ENCODE assay signal across 14 cellular contexts in genomic region chr4:5524451-5524850, GRCh38.
"Had no signal": no experiment of that assay in that cellular context is flagged by ENCODE, and none has a peak within 500 bp of the region (broad histone marks: within the 10 kb centered on the region; RNA-seq: fewer than 3 reads in every experiment).

No MANE protein-coding gene starts in this region.

- ATAC-seq: foreskin keratinocyte; stimulated activated effector memory CD8-positive, alpha-beta T cell treated with anti-CD3 and anti-CD28 coated beads, Interleukin-12 subunit alpha, Interleukin-12 subunit beta, amount 100 ng/mL, for 72 hours had no signal

- H3K9me3 Mint-ChIP-seq: activated T-cell treated with anti-CD3 and anti-CD28 coated beads, Interleukin-2, amount 50 U/mL, for 24 hours had no signal

- H3K27ac Mint-ChIP-seq: activated naive CD8-positive, alpha-beta T cell; activated T-cell treated with anti-CD3 and anti-CD28 coated beads, Interleukin-2, amount 50 U/mL, for 24 hours; endodermal cell; naive B cell; stimulated activated effector memory CD8-positive, alpha-beta T cell treated with anti-CD3 and anti-CD28 coated beads, Interleukin-12 subunit alpha, Interleukin-12 subunit beta, amount 100 ng/mL, for 72 hours; T-helper 2 cell treated with Interferon-gamma antibody and Interleukin-4, amounts not matched to agents 5 μg/mL and 100 μg/mL, for 36 hours had no signal

- H3K4me1 ChIP-seq: foreskin keratinocyte, transverse colon had no signal

- H3K27me3 ChIP-seq: foreskin keratinocyte, heart right ventricle, transverse colon had no signal

- H3K27me3 Mint-ChIP-seq: activated naive CD8-positive, alpha-beta T cell; activated T-cell treated with anti-CD3 and anti-CD28 coated beads, Interleukin-2, amount 50 U/mL, for 24 hours; naive B cell had no signal

- H3K4me1 Mint-ChIP-seq: endodermal cell; naive B cell; stimulated activated effector memory CD8-positive, alpha-beta T cell treated with anti-CD3 and anti-CD28 coated beads, Interleukin-12 subunit alpha, Interleukin-12 subunit beta, amount 100 ng/mL, for 72 hours had no signal

- H3K4me3 ChIP-seq: heart right ventricle, transverse colon had no signal

- H3K27ac ChIP-seq: foreskin keratinocyte, heart right ventricle, transverse colon had no signal

- H3K9me3 ChIP-seq: transverse colon had no signal

- H3K36me3 Mint-ChIP-seq: activated naive CD8-positive, alpha-beta T cell; naive B cell; stimulated activated effector memory CD8-positive, alpha-beta T cell treated with anti-CD3 and anti-CD28 coated beads, Interleukin-12 subunit alpha, Interleukin-12 subunit beta, amount 100 ng/mL, for 72 hours had no signal

- H3K4me3 Mint-ChIP-seq: activated naive CD8-positive, alpha-beta T cell; activated T-cell treated with anti-CD3 and anti-CD28 coated beads, Interleukin-2, amount 50 U/mL, for 24 hours; endodermal cell; naive B cell; stimulated activated effector memory CD8-positive, alpha-beta T cell treated with anti-CD3 and anti-CD28 coated beads, Interleukin-12 subunit alpha, Interleukin-12 subunit beta, amount 100 ng/mL, for 72 hours; T-helper 2 cell treated with Interferon-gamma antibody and Interleukin-4, amounts not matched to agents 5 μg/mL and 100 μg/mL, for 36 hours had no signal

- DNase-seq: activated CD4-positive, alpha-beta T cell treated with anti-CD3 and anti-CD28 coated beads, Interleukin-2, amount 50 U/mL, for 1 hour; activated gamma-delta T cell; activated T-cell treated with anti-CD3 and anti-CD28 coated beads, Interleukin-2, amount 50 U/mL, for 24 hours; endodermal cell; foreskin keratinocyte; kidney; left ventricle myocardium superior; naive B cell; SW 1271; transverse colon had no signal

- H3K36me3 ChIP-seq: heart right ventricle, transverse colon had no signal
